Comparison of ENCODE assay signal across 2 cellular contexts in genomic region chr15:60217161-60217560, GRCh38.
TF ChIP-seq lines count a peak whose summit lies in the region.

No MANE protein-coding gene starts in this region.

TF ChIP-seq in A549, 52 proteins besides CTCF, POLR2A, EP300 and RAD21 (continued from another document):
- TF ChIP-seq MAFK (IDR thresholded peaks at IDR 0.05; ENCODE audit: partially characterized antibody) (no peak), CHD4 (IDR thresholded peaks at IDR 0.05; ENCODE audit: borderline replicate concordance) (no peak), HOXB5 (CRISPR knock-in tag; IDR thresholded peaks at IDR 0.05) (no peak), CBX8 (IDR thresholded peaks at IDR 0.05) (peak; percentile 65; the same call in 1 of the 2 replicates), USF2 (IDR thresholded peaks at IDR 0.05) (no peak), HEYL (CRISPR knock-in tag; IDR thresholded peaks at IDR 0.05) (no peak), TFCP2L1 (CRISPR knock-in tag; IDR thresholded peaks at IDR 0.05) (no peak), PBX3 (IDR thresholded peaks at IDR 0.05) (no peak), SREBF2 (IDR thresholded peaks at IDR 0.05) (no peak), HES2 (IDR thresholded peaks at IDR 0.05) (no peak), RNF2 (IDR thresholded peaks at IDR 0.05; ENCODE audit: borderline replicate concordance, low read depth) (peak; percentile 76; the same call in 1 of the 2 replicates)
TF ChIP-seq in A549: peak in this region for 2.

TF ChIP-seq in GM23338, 12 proteins besides CTCF, POLR2A, EP300 and RAD21 (continued from another document):
- TF ChIP-seq ZNF462 (CRISPR knock-in tag; IDR thresholded peaks at IDR 0.05) (no peak), NANOG (IDR thresholded peaks at IDR 0.05; ENCODE audit: borderline replicate concordance) (no peak), ETS1 (IDR thresholded peaks at IDR 0.05) (no peak), EZH2phosphoT487 (IDR thresholded peaks at IDR 0.05; ENCODE audit: unreplicated experiment) (no peak), STAT1 (IDR thresholded peaks at IDR 0.05; ENCODE audit: unreplicated experiment) (no peak), CREB1 (CRISPR knock-in tag; IDR thresholded peaks at IDR 0.05; ENCODE audit: low read depth) (no peak), POLR2AphosphoS5 (IDR thresholded peaks at IDR 0.05; ENCODE audit: low read depth) (no peak), REST (IDR thresholded peaks at IDR 0.05; ENCODE audit: unreplicated experiment) (no peak)
